In the genomic region with DNA sequence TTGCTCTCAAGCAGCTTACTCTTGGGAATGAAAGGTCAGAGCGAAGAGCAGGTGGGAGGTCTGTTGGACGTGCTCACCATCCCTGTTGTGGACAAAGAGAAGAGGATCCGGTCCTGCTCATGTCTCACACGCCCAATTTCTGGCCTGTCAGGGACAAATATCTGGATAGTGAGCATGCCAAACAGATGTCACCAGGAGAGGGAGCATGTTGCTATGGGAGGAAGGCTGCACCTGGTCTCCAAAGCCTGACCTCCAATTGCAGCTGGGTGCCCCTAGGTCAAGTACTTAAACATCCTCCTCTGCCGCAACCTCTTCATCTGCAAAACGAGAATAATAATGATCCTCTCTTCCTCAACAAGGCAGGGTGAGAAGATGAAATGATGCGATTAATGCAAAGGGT, we compare ENCODE assay signal across 10 cellular contexts. TPM values are rescaled to one million over a fixed set of nuclear protein-coding genes. Genes with fewer than 3 reads are reported as not detected.
A peak's percentile ranks its signal among the peaks of the same experiment; 100 is the strongest.
DNase-seq lines count a peak whose midpoint lies in the region; ATAC-seq and TF ChIP-seq lines count a peak whose summit lies in the region.
"Had no signal": no experiment of that assay in that cellular context is flagged by ENCODE, and none has a peak within 500 bp of the region (broad histone marks: within the 10 kb centered on the region; RNA-seq: fewer than 3 reads in every experiment).

No MANE protein-coding gene starts in this region.

- H3K4me3 ChIP-seq in GM12864 (ENCODE audit: low read depth, low read length), result no peak overlapping the region
- H3K4me3 ChIP-seq in MM.1S (ENCODE audit: low read length), result no peak overlapping the region
- no peak overlapping the region for H3K4me3 ChIP-seq in uterus

- no peak overlapping the region for H2AFZ ChIP-seq in MM.1S (ENCODE audit: low read length)

- H3K9ac ChIP-seq in MM.1S (ENCODE audit: low read length), result no peak overlapping the region

- H3K9me3 ChIP-seq in MM.1S (replicated peaks; ENCODE audit: insufficient read depth, low read length) (no peaks in the 10 kb centered on the region), uterus (no peaks in the 10 kb centered on the region)

- no peaks in the 10 kb centered on the region for H3K9me2 ChIP-seq in MM.1S (replicated peaks; ENCODE audit: insufficient read depth, low read length)

- no peaks in the 10 kb centered on the region for H3K4me1 ChIP-seq in MM.1S (ENCODE audit: low read length)
- H3K4me1 ChIP-seq in uterus, result no peaks in the 10 kb centered on the region

- peak; percentile 29 for TF ChIP-seq CTCF in GM12864 (IDR thresholded peaks at IDR 0.05; ENCODE audit: low read depth, low read length, missing control alignments)
- peak; percentile 19 for TF ChIP-seq CTCF in MM.1S (IDR thresholded peaks at IDR 0.05; ENCODE audit: low read length)
- peak; percentile 43 for TF ChIP-seq CTCF in VCaP (conservative IDR thresholded peaks at IDR 0.05)
- TF ChIP-seq CTCF in uterus (IDR thresholded peaks at IDR 0.05), result no peak

- H3K36me3 ChIP-seq in MM.1S (replicated peaks; ENCODE audit: insufficient read depth, low read length), result no peaks in the 10 kb centered on the region
- no peaks in the 10 kb centered on the region for H3K36me3 ChIP-seq in uterus

- H3K27ac ChIP-seq in MM.1S (ENCODE audit: low read length) (no peak overlapping the region), VCaP (no peak overlapping the region), uterus (no peak overlapping the region)

- ATAC-seq in left lobe of liver (peak; percentile 48), GM18519 (IDR thresholded peaks at IDR 0.05; ENCODE audit: low FRiP score, unreplicated experiment) (no peak)

- H3F3A ChIP-seq in MM.1S (ENCODE audit: insufficient read depth, low read length), result no peaks in the 10 kb centered on the region

- intact Hi-C loops in uterus (cut with DNase I; ENCODE audit: low total_unique reads), result no loop called here

- H3K27me3 ChIP-seq in MM.1S (replicated peaks; ENCODE audit: insufficient read depth, low read length), result no peaks in the 10 kb centered on the region
- no peaks in the 10 kb centered on the region for H3K27me3 ChIP-seq in uterus

- no peak for TF ChIP-seq POLR2A in uterus (IDR thresholded peaks at IDR 0.05)

- DNase-seq in GM12864 (ENCODE audit: low read depth) (no peak), MM.1S (no peak), left lobe of liver (ENCODE audit: low spot score) (no peak), uterus (no peak), AG08395 (ENCODE audit: low spot score) (no peak)
- DNase-seq: HCEC 1CT, mesenchymal stem cell had no signal

- H3K4me2 ChIP-seq in MM.1S (ENCODE audit: low read depth, low read length), result no peak overlapping the region

- H4K20me1 ChIP-seq in MM.1S (ENCODE audit: insufficient read depth, low read length), result no peaks in the 10 kb centered on the region

- H3K79me2 ChIP-seq in MM.1S (ENCODE audit: low read length), result no peaks in the 10 kb centered on the region

RNA-seq across cellular contexts. Expression of a gene that starts 53.4 kb away (rescaled TPM):
- not detected for total RNA-seq in left lobe of liver
- not detected for total RNA-seq in uterus
- total RNA-seq: astrocyte had no signal

Comparison
In these comparisons a context has a peak if more than half of its experiments do, and no peak if none do; other contexts are left out.
1. CTCF ChIP-seq: peak in GM12864 (single experiment), MM.1S (single experiment) and VCaP (single experiment); none in uterus (0 of 4).